In genomic region chr11:66328307-66329144, GRCh38 we compare ENCODE assay signal across 8 cellular contexts. TPM values are rescaled to one million over a fixed set of nuclear protein-coding genes. Genes with fewer than 3 reads are reported as not detected.
DNase-seq lines count a peak whose midpoint lies in the region; ATAC-seq lines count a peak whose summit lies in the region.

No MANE protein-coding gene starts in this region.

- no peaks in the 10 kb centered on the region for H3K9me3 ChIP-seq in mucosa of rectum (ENCODE audit: control insufficient read depth in 2 of 2, low read length in 2 of 2)

- no peaks in the 10 kb centered on the region for H3K36me3 Mint-ChIP-seq in activated CD8-positive, alpha-beta memory T cell treated with anti-CD3 and anti-CD28 coated beads, Interleukin-2, amount 10 ng/mL, durations not matched to agents 7 days and 5 days

- CTCF ChIA-PET in activated CD8-positive, alpha-beta memory T cell treated with anti-CD3 and anti-CD28 coated beads, Interleukin-2, amount 10 ng/mL, durations not matched to agents 7 days and 5 days (lab: Charles Lee), result interaction anchor here (0.8 to 8.7 kb wide), 9 partner anchors 11 to 106 kb away, joined by 3 to 174 read pairs (median 5); partner anchors contain the start of genes B4GAT1 and CD248

- H3K27ac ChIP-seq in mucosa of rectum (ENCODE audit: low read depth in 2 of 2, low read length in 2 of 2), result peak overlapping the region in 1 of 2 donors; percentile 58

- peaks cover 0 to 10% of the 10 kb centered on the region in 2 donors for H3K36me3 ChIP-seq in mucosa of rectum (ENCODE audit: control insufficient read depth in 2 of 2, insufficient read depth in 2 of 2, low read length in 2 of 2)

- ATAC-seq in activated CD8-positive, alpha-beta memory T cell treated with anti-CD3 and anti-CD28 coated beads, Interleukin-2, amount 10 ng/mL, durations not matched to agents 7 days and 5 days, result peak; percentile 85
- ATAC-seq in HG02884 (IDR thresholded peaks at IDR 0.05; ENCODE audit: unreplicated experiment), result no peak

- peak; percentile 86 for DNase-seq in GM03348 (ENCODE audit: low spot score)
- peak; percentile 63 for DNase-seq in HS-5 (ENCODE audit: low read depth)
- peak; percentile 62 for DNase-seq in NOMO-1 treated with dmso at 0.1 percent for 144 hours (lab: John Stamatoyannopoulos, UW; ENCODE audit: unreplicated experiment)
- peak; percentile 89 for DNase-seq in activated CD8-positive, alpha-beta memory T cell treated with anti-CD3 and anti-CD28 coated beads, Interleukin-2, amount 10 ng/mL, durations not matched to agents 7 days and 5 days
- peak; percentile 91 for DNase-seq in epidermal melanocyte (ENCODE audit: insufficient read length, low spot score)
- DNase-seq in stimulated activated CD8-positive, alpha-beta memory T cell treated with anti-CD3 and anti-CD28 coated beads, Interleukin-4, amount 100 ng/mL, for 4 hours (ENCODE audit: low read depth in 2 of 2, low spot score in 1 of 2), result peak; percentile 54 to 59

- H3K9ac ChIP-seq in mucosa of rectum (ENCODE audit: low read depth in 1 of 2, low read length in 2 of 2), result peak overlapping the region; percentile 2 to 14

- H3K4me1 ChIP-seq in mucosa of rectum (ENCODE audit: control insufficient read depth in 2 of 2, insufficient read depth in 2 of 2, low read length in 2 of 2), result peaks cover 14 to 15% of the 10 kb centered on the region in 2 donors

- no peaks in the 10 kb centered on the region for H3K27me3 ChIP-seq in mucosa of rectum (ENCODE audit: control insufficient read depth in 2 of 2, insufficient read depth in 2 of 2, low read length in 2 of 2)

- H3K4me1 Mint-ChIP-seq in activated CD8-positive, alpha-beta memory T cell treated with anti-CD3 and anti-CD28 coated beads, Interleukin-2, amount 10 ng/mL, durations not matched to agents 7 days and 5 days, result peaks cover 51% of the 10 kb centered on the region

- peak overlapping the region; percentile 81 for H3K27ac Mint-ChIP-seq in activated CD8-positive, alpha-beta memory T cell treated with anti-CD3 and anti-CD28 coated beads, Interleukin-2, amount 10 ng/mL, durations not matched to agents 7 days and 5 days

- H3K4me3 Mint-ChIP-seq in activated CD8-positive, alpha-beta memory T cell treated with anti-CD3 and anti-CD28 coated beads, Interleukin-2, amount 10 ng/mL, durations not matched to agents 7 days and 5 days, result peak overlapping the region; percentile 10

- H3K4me3 ChIP-seq in mucosa of rectum (ENCODE audit: low read length in 2 of 2), result peak overlapping the region in 1 of 2 donors; percentile 50

- H3K9me3 Mint-ChIP-seq in activated CD8-positive, alpha-beta memory T cell treated with anti-CD3 and anti-CD28 coated beads, Interleukin-2, amount 10 ng/mL, durations not matched to agents 7 days and 5 days (ENCODE audit: low read depth), result no peaks in the 10 kb centered on the region

- no peaks in the 10 kb centered on the region for H3K27me3 Mint-ChIP-seq in activated CD8-positive, alpha-beta memory T cell treated with anti-CD3 and anti-CD28 coated beads, Interleukin-2, amount 10 ng/mL, durations not matched to agents 7 days and 5 days

RNA-seq across cellular contexts. Expression of gene RIN1, which starts 7.7 kb away (rescaled TPM):
- total RNA-seq in activated CD8-positive, alpha-beta memory T cell treated with anti-CD3 and anti-CD28 coated beads, Interleukin-2, amount 10 ng/mL, durations not matched to agents 7 days and 5 days, result 1 to 10 TPM in 1 of 2 experiments, under 1 TPM in 1; 0.68 to 2.5 TPM

RNA-seq across cellular contexts. Expression of gene CD248, which starts 11.7 kb away (rescaled TPM):
- total RNA-seq in activated CD8-positive, alpha-beta memory T cell treated with anti-CD3 and anti-CD28 coated beads, Interleukin-2, amount 10 ng/mL, durations not matched to agents 7 days and 5 days, result 10 to 100 TPM; 16.8 to 35.5 TPM

RNA-seq across cellular contexts. Expression of gene BRMS1, which starts 16.4 kb away (rescaled TPM):
- total RNA-seq in activated CD8-positive, alpha-beta memory T cell treated with anti-CD3 and anti-CD28 coated beads, Interleukin-2, amount 10 ng/mL, durations not matched to agents 7 days and 5 days, result 10 to 100 TPM; 55.3 to 56.8 TPM

RNA-seq across cellular contexts. Expression of gene B4GAT1, which starts 18.9 kb away (rescaled TPM):
- 1 to 10 TPM; 7.9 to 8.7 TPM for total RNA-seq in activated CD8-positive, alpha-beta memory T cell treated with anti-CD3 and anti-CD28 coated beads, Interleukin-2, amount 10 ng/mL, durations not matched to agents 7 days and 5 days

RNA-seq across cellular contexts. Expression of gene TMEM151A, which starts 36.8 kb away (rescaled TPM):
- not detected for total RNA-seq in activated CD8-positive, alpha-beta memory T cell treated with anti-CD3 and anti-CD28 coated beads, Interleukin-2, amount 10 ng/mL, durations not matched to agents 7 days and 5 days
